1 cellular context compared by ENCODE assay signal in genomic region chr6:36598326-36598725, GRCh38.
TF ChIP-seq lines count a peak whose summit lies in the region.

No MANE protein-coding gene starts in this region.

TF ChIP-seq in H1, 55 proteins besides CTCF, POLR2A, EP300 and RAD21 (continued from another document):
- no peak for TF ChIP-seq CHD7 (IDR thresholded peaks at IDR 0.05; ENCODE audit: insufficient replicate concordance, low read length)
- no peak for TF ChIP-seq CEBPB (IDR thresholded peaks at IDR 0.05; ENCODE audit: low read depth, low read length)
- no peak for TF ChIP-seq BACH1 (IDR thresholded peaks at IDR 0.05; ENCODE audit: low read length)
- no peak for TF ChIP-seq POU5F1 (IDR thresholded peaks at IDR 0.05; ENCODE audit: low read depth, low read length)
- peak; percentile 16; the same call in 1 of the 2 replicates for TF ChIP-seq POLR2AphosphoS5 (IDR thresholded peaks at IDR 0.05; ENCODE audit: low read depth, low read length)
- no peak for TF ChIP-seq SUZ12 (IDR thresholded peaks at IDR 0.05; ENCODE audit: low read length)
